ENCODE assay signal across 16 cellular contexts in the genomic region with DNA sequence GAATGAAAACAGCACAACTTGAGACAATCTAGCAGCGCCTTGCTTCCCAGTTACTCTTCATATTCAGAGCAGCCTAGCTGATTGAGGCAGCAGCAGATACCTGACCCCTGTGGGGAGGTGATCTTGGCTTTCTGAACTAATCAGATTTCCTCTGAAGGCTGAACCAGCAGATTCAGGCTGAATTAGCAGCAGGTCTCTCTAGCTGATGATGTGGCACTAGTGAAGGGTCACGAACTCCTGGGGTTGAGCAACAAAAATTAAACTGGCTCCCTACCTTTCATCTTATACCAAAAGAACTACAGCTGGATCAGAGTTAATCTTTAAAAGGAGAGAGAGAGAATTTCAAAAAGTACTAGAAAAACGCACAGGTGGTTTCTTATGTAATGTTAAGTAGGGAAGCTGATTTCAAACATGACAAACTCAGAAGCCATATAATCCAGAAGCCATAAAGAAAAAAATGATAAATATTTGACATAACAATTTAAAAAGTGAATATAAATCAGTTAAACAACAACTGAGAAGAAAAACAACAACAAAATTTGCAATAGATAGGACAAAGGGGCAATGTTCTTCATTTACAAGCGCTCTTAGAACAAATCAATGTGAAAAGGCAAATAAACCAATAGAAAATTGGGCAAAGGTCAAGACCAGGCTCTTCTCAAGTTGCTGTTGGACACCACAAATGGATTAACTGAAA. TPM values are rescaled to one million over a fixed set of nuclear protein-coding genes. Genes with fewer than 3 reads are reported as not detected.
DNase-seq lines count a peak whose midpoint lies in the region; ATAC-seq, FAIRE-seq and TF ChIP-seq lines count a peak whose summit lies in the region.
"Had no signal": no experiment of that assay in that cellular context is flagged by ENCODE, and none has a peak within 500 bp of the region (broad histone marks: within the 10 kb centered on the region; RNA-seq: fewer than 3 reads in every experiment).

No MANE protein-coding gene starts in this region.

- no peaks in the 10 kb centered on the region for H3K36me3 Mint-ChIP-seq in WTC11
- H3K36me3 Mint-ChIP-seq in stimulated activated effector memory CD8-positive, alpha-beta T cell treated with anti-CD3 and anti-CD28 coated beads, Interleukin-12 subunit alpha, Interleukin-12 subunit beta, amount 100 ng/mL, for 72 hours, result peaks cover 5% of the 10 kb centered on the region
- no peaks in the 10 kb centered on the region for H3K36me3 Mint-ChIP-seq in Calu3 (ENCODE audit: insufficient read depth, unreplicated experiment)

- no peak overlapping the region for H3K9ac ChIP-seq in KMS-11

- intact Hi-C loops in body of pancreas (cut with DNase I) (no loop called here), Calu3 (cut with micrococcal nuclease; ENCODE audit: unreplicated experiment) (no loop called here)

- peaks cover 8% of the 10 kb centered on the region for H3K79me2 ChIP-seq in KMS-11 (ENCODE audit: insufficient read depth, low read depth)

- WGBS in body of pancreas, 2 donors, result 46 to 48% methylated on average over 4 of the region's 4 CpGs

- ATAC-seq in WTC11, result peak; percentile 96
- ATAC-seq in stimulated activated effector memory CD8-positive, alpha-beta T cell treated with anti-CD3 and anti-CD28 coated beads, Interleukin-12 subunit alpha, Interleukin-12 subunit beta, amount 100 ng/mL, for 72 hours, result no peak
- no peak for ATAC-seq in body of pancreas
- ATAC-seq: GM12878; left ventricle myocardium superior; naive thymus-derived CD4-positive, alpha-beta T cell had no signal

- peaks cover 16% of the 10 kb centered on the region for H3K4me1 ChIP-seq in KMS-11 (ENCODE audit: low read depth, poor library complexity, severe bottlenecking)
- peaks cover 48% of the 10 kb centered on the region for H3K4me1 ChIP-seq in body of pancreas

- peak overlapping the region; percentile 26 for H3K4me2 ChIP-seq in KMS-11

- H3K4me1 Mint-ChIP-seq in WTC11, result peaks cover 58% of the 10 kb centered on the region
- peaks cover 52% of the 10 kb centered on the region for H3K4me1 Mint-ChIP-seq in stimulated activated effector memory CD8-positive, alpha-beta T cell treated with anti-CD3 and anti-CD28 coated beads, Interleukin-12 subunit alpha, Interleukin-12 subunit beta, amount 100 ng/mL, for 72 hours
- peaks cover 33% of the 10 kb centered on the region for H3K4me1 Mint-ChIP-seq in Calu3 (ENCODE audit: low read depth, unreplicated experiment)

- POLR2A ChIA-PET in WTC11 (lab: Charles Lee), result no interaction called here

- H3K36me3 ChIP-seq in KMS-11 (ENCODE audit: insufficient read depth) (no peaks in the 10 kb centered on the region), body of pancreas (replicated peaks in 1 of 2; ENCODE audit: insufficient read depth in 1 of 2, low read depth in 2 of 2) (no peaks in the 10 kb centered on the region)

- H3K27ac ChIP-seq in KMS-11 (no peak overlapping the region), body of pancreas (no peak overlapping the region)

- H3K9me3 Mint-ChIP-seq in WTC11 (no peaks in the 10 kb centered on the region), Calu3 (ENCODE audit: low read depth, unreplicated experiment) (no peaks in the 10 kb centered on the region)
- no peaks in the 10 kb centered on the region for H3K9me3 Mint-ChIP-seq in stimulated activated effector memory CD8-positive, alpha-beta T cell treated with anti-CD3 and anti-CD28 coated beads, Interleukin-12 subunit alpha, Interleukin-12 subunit beta, amount 100 ng/mL, for 72 hours

- BruUV-seq in Calu3 (replicated peaks; lab: Mats Ljungman, UMichigan), result no TSS peak

- H3K27me3 Mint-ChIP-seq in WTC11 (ENCODE audit: low read depth) (no peaks in the 10 kb centered on the region), Calu3 (ENCODE audit: unreplicated experiment) (no peaks in the 10 kb centered on the region)
- H3K27me3 Mint-ChIP-seq: B cell; naive thymus-derived CD4-positive, alpha-beta T cell had no signal

- H3K27me3 ChIP-seq in KMS-11 (ENCODE audit: insufficient read depth, low read depth) (no peaks in the 10 kb centered on the region), body of pancreas (no peaks in the 10 kb centered on the region)

- 0 out of 2 replicates have a peak overlapping the region, but pooled peaks have one; percentile 12 for H3K4me3 Mint-ChIP-seq in WTC11
- no peak overlapping the region for H3K4me3 Mint-ChIP-seq in stimulated activated effector memory CD8-positive, alpha-beta T cell treated with anti-CD3 and anti-CD28 coated beads, Interleukin-12 subunit alpha, Interleukin-12 subunit beta, amount 100 ng/mL, for 72 hours
- no peak overlapping the region for H3K4me3 Mint-ChIP-seq in Calu3 (ENCODE audit: low read depth, unreplicated experiment)
- H3K4me3 Mint-ChIP-seq: B cell; naive thymus-derived CD4-positive, alpha-beta T cell had no signal

- H2AFZ ChIP-seq in KMS-11 (ENCODE audit: low read depth), result no peak overlapping the region

- peak; percentile 36 for FAIRE-seq in islet of Langerhans (lab: Jason Lieb, UNC)
- FAIRE-seq: D721Med, G401.6 had no signal

- no peaks in the 10 kb centered on the region for H4K20me1 ChIP-seq in KMS-11 (ENCODE audit: insufficient read depth)

- peak; percentile 38 for DNase-seq in WTC11 (ENCODE audit: low spot score)
- DNase-seq in stimulated activated effector memory CD8-positive, alpha-beta T cell treated with anti-CD3 and anti-CD28 coated beads, Interleukin-12 subunit alpha, Interleukin-12 subunit beta, amount 100 ng/mL, for 72 hours (ENCODE audit: low spot score in 2 of 2), result no peak
- DNase-seq in body of pancreas, result no peak
- DNase-seq in Calu3, result no peak
- no peak for DNase-seq in NK-92 treated with Interleukin-12 subunit alpha and Interleukin-12 subunit beta, amount 100 ng/mL, for 24 hours (lab: John Stamatoyannopoulos, UW)
- DNase-seq: caudate nucleus; effector CD8-positive, alpha-beta T cell; left ventricle myocardium superior; naive thymus-derived CD4-positive, alpha-beta T cell; NCI-H1436 had no signal

- no peaks in the 10 kb centered on the region for H3K9me3 ChIP-seq in body of pancreas

- no peak for TF ChIP-seq POLR2A in body of pancreas (IDR thresholded peaks at IDR 0.05)

- CTCF ChIA-PET in WTC11 (lab: Charles Lee), result interaction anchor here (0.7 kb wide), 1 partner anchor 28 kb away, joined by 3 read pairs; no protein-coding TSS in a partner anchor
- CTCF ChIA-PET in Calu3 (lab: Charles Lee), result no interaction called here

- H3K4me3 ChIP-seq in KMS-11 (IDR thresholded peaks at IDR 0.05; ENCODE audit: insufficient read depth, low read depth, low read length), result no peak overlapping the region
- no peak overlapping the region for H3K4me3 ChIP-seq in body of pancreas
- H3K4me3 ChIP-seq: GM12878 had no signal

- peak overlapping the region; percentile 95 for H3K27ac Mint-ChIP-seq in WTC11
- peak overlapping the region; percentile 23 for H3K27ac Mint-ChIP-seq in stimulated activated effector memory CD8-positive, alpha-beta T cell treated with anti-CD3 and anti-CD28 coated beads, Interleukin-12 subunit alpha, Interleukin-12 subunit beta, amount 100 ng/mL, for 72 hours
- H3K27ac Mint-ChIP-seq in Calu3 (ENCODE audit: unreplicated experiment), result no peak overlapping the region
- H3K27ac Mint-ChIP-seq: B cell had no signal

- no peak for TF ChIP-seq CTCF in KMS-11 (conservative IDR thresholded peaks at IDR 0.05; ENCODE audit: low read depth, low read length)
- no peak for TF ChIP-seq CTCF in WTC11 (IDR thresholded peaks at IDR 0.05)
- TF ChIP-seq CTCF in body of pancreas (IDR thresholded peaks at IDR 0.05), result no peak
- TF ChIP-seq CTCF in Calu3 (IDR thresholded peaks at IDR 0.05; ENCODE audit: unreplicated experiment), result no peak

TF ChIP-seq in WTC11, 78 proteins besides CTCF, POLR2A, EP300 and RAD21 (continues in another document):
- TF ChIP-seq GTF2I (CRISPR knock-in tag; conservative IDR thresholded peaks at IDR 0.05) (no peak), ZNF423 (CRISPR knock-in tag; IDR thresholded peaks at IDR 0.05) (no peak), ZNF416 (CRISPR knock-in tag; IDR thresholded peaks at IDR 0.05) (no peak), TEAD1 (CRISPR knock-in tag; IDR thresholded peaks at IDR 0.05) (0 out of 2 replicates have a peak, but pooled peaks have one; percentile 50)
- TF ChIP-seq, protein P1, sequence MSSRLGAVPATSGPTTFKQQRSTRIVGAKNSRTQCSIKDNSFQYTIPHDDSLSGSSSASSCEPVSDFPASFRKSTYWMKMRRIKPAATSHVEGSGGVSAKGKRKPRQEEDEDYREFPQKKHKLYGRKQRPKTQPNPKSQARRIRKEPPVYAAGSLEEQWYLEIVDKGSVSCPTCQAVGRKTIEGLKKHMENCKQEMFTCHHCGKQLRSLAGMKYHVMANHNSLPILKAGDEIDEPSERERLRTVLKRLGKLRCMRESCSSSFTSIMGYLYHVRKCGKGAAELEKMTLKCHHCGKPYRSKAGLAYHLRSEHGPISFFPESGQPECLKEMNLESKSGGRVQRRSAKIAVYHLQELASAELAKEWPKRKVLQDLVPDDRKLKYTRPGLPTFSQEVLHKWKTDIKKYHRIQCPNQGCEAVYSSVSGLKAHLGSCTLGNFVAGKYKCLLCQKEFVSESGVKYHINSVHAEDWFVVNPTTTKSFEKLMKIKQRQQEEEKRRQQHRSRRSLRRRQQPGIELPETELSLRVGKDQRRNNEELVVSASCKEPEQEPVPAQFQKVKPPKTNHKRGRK (CRISPR knock-in tag; IDR thresholded peaks at IDR 0.05; ENCODE audit: borderline replicate concordance), result no peak

RNA-seq across cellular contexts. Expression of gene SLC25A13, which starts 13.5 kb away (rescaled TPM):
- total RNA-seq in WTC11 (2021) (66.0 to 77.2 TPM (median 71.1 TPM) in 3 replicates), body of pancreas (10 to 100 TPM in 1 of 2 donors, 1 to 10 TPM in 1; 9.6 to 20.1 TPM), Calu3 (2022) (18.1 and 23.4 TPM in 2 replicates)
